Comparison of ENCODE assay signal across 24 cellular contexts in the genomic region with DNA sequence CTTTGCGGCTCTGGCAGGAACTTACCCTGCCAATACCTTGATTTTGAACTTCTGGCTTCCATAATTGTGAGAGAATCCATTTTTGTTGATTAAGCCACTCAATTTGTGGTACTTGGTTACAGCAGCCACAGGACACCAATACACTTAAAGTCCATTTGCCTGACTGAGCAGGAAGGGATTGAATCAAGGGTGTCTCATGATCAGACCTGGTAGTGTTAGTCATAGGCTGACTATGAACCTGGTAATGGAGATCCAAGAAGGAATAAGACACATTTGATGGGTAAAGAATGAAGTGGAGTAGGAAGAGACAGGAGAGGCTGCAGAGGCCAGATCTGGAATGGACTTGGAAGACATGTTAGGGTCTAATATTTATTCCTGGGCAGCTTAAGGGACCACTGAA. TPM values are rescaled to one million over a fixed set of nuclear protein-coding genes. Genes with fewer than 3 reads are reported as not detected.
"Had no signal": no experiment of that assay in that cellular context is flagged by ENCODE, and none has a peak within 500 bp of the region (broad histone marks: within the 10 kb centered on the region; RNA-seq: fewer than 3 reads in every experiment).

No MANE protein-coding gene starts in this region.

- H3K4me1 ChIP-seq: heart right ventricle, left ventricle myocardium inferior, pancreas, right lobe of liver, stomach, suprapubic skin, tibial nerve had no signal

- H3K4me3 ChIP-seq: dorsolateral prefrontal cortex, heart right ventricle, left ventricle myocardium inferior, pancreas, right lobe of liver, skin epidermis, stomach, suprapubic skin, tibial nerve had no signal

- H3K27ac ChIP-seq: dorsolateral prefrontal cortex, epithelial cell of prostate, heart right ventricle, left ventricle myocardium inferior, pancreas, right lobe of liver, skin epidermis, stomach, suprapubic skin, tibial nerve, WERI-Rb-1 had no signal

- FAIRE-seq: astrocyte, colon, pancreas had no signal

- H3K27me3 ChIP-seq: dorsolateral prefrontal cortex, pancreas, right lobe of liver, suprapubic skin, tibial nerve had no signal

- H3K9me3 ChIP-seq: heart right ventricle, left ventricle myocardium inferior, pancreas, right lobe of liver, stomach, suprapubic skin had no signal

- DNase-seq: activated CD4-positive, alpha-beta T cell treated with anti-CD3 and anti-CD28 coated beads, Interleukin-2, amount 10 ng/mL, durations not matched to agents 7 days and 5 days; activated CD4-positive, CD25-positive, alpha-beta regulatory T cell treated with anti-CD3 and anti-CD28 coated beads, Interleukin-2, amount 50 U/mL, for 72 hours; activated CD8-positive, alpha-beta memory T cell treated with anti-CD3 and anti-CD28 coated beads, Interleukin-2, amount 10 ng/mL, durations not matched to agents 7 days and 5 days; activated CD8-positive, alpha-beta T cell treated with anti-CD3 and anti-CD28 coated beads for 36 hours; activated naive CD4-positive, alpha-beta T cell; activated T-cell treated with anti-CD3 and anti-CD28 coated beads for 4 hours; dorsolateral prefrontal cortex; heart right ventricle; left ventricle myocardium inferior; midbrain; pancreas; right lobe of liver; stimulated activated CD4-positive, alpha-beta T cell treated with anti-CD3 and anti-CD28 coated beads, Interleukin-1b, Interleukin-23, amount 100 ng/mL, for 48 hours; stomach; SW 1271; WERI-Rb-1 had no signal

- H3K36me3 ChIP-seq: heart right ventricle, left ventricle myocardium inferior, pancreas, right lobe of liver, stomach, suprapubic skin, tibial nerve, WERI-Rb-1 had no signal

RNA-seq across cellular contexts. Expression of a gene that starts 31.2 kb away (rescaled TPM):
- total RNA-seq: activated CD4-positive, alpha-beta T cell treated with anti-CD3 and anti-CD28 coated beads, Interleukin-2, amount 10 ng/mL, durations not matched to agents 7 days and 5 days; activated CD8-positive, alpha-beta memory T cell treated with anti-CD3 and anti-CD28 coated beads, Interleukin-2, amount 10 ng/mL, durations not matched to agents 7 days and 5 days; activated CD8-positive, alpha-beta T cell treated with anti-CD3 and anti-CD28 coated beads for 36 hours; kidney epithelial cell; T-helper 2 cell treated with Interferon-gamma antibody and Interleukin-4, amounts not matched to agents 100 ng/mL and 5 ng/mL, for 36 hours had no signal
